28 cellular contexts compared by ENCODE assay signal in genomic region chr6:77181749-77182148, GRCh38.
"Had no signal": no experiment of that assay in that cellular context is flagged by ENCODE, and none has a peak within 500 bp of the region (broad histone marks: within the 10 kb centered on the region; RNA-seq: fewer than 3 reads in every experiment).

No MANE protein-coding gene starts in this region.

- H3K4me1 ChIP-seq: left lung, lower lobe of right lung, neural progenitor cell, right atrium auricular region, right lobe of liver, stomach, upper lobe of right lung had no signal

- H3K36me3 Mint-ChIP-seq: naive B cell; neural progenitor cell; stimulated activated naive B cell treated with anti-CD40 and anti-IgM and Interleukin-4, amounts not matched to agents 10 μg/mL and 1 μg/mL and 100 μg/mL, for 72 hours had no signal

- H3K36me3 ChIP-seq: left lung, lower lobe of right lung, neural progenitor cell, ovary, right atrium auricular region, right lobe of liver, stomach, thoracic aorta, tibial artery, upper lobe of right lung had no signal

- H3K27ac ChIP-seq: left lung, lower lobe of right lung, neural progenitor cell, ovary, right atrium auricular region, right lobe of liver, stomach, thoracic aorta, tibial artery, upper lobe of right lung had no signal

- H3K27me3 ChIP-seq: left lung, neural progenitor cell, ovary, right atrium auricular region, right lobe of liver, stomach, tibial artery, upper lobe of right lung had no signal

- ATAC-seq: left colon; left lung; lower lobe of right lung; natural killer cell; right lobe of liver; stimulated activated naive B cell treated with anti-CD40 and anti-IgM and Interleukin-4, amounts not matched to agents 10 μg/mL and 1 μg/mL and 100 μg/mL, for 72 hours; stimulated activated naive CD8-positive, alpha-beta T cell treated with anti-CD3 and anti-CD28 coated beads, Interleukin-15, Interleukin-2, amounts not matched to agents 100 U/mL and 50 U/mL, for 24 hours; upper lobe of right lung had no signal

- H3K4me3 ChIP-seq: left lung, lower lobe of right lung, neural progenitor cell, ovary, right atrium auricular region, right lobe of liver, smooth muscle cell, stomach, thoracic aorta, tibial artery, upper lobe of right lung had no signal

- H3K4me3 Mint-ChIP-seq: immature natural killer cell; naive B cell; natural killer cell; nephron progenitor cell; neural progenitor cell; stimulated activated naive B cell treated with anti-CD40 and anti-IgM and Interleukin-4, amounts not matched to agents 10 μg/mL and 1 μg/mL and 100 μg/mL, for 72 hours had no signal

- H3K9me3 ChIP-seq: lower lobe of right lung, ovary, right atrium auricular region, right lobe of liver, thoracic aorta, tibial artery, upper lobe of right lung had no signal

- H2AFZ ChIP-seq: neural progenitor cell had no signal

- H3K9ac ChIP-seq: neural progenitor cell had no signal

- H3K27ac Mint-ChIP-seq: immature natural killer cell; naive B cell; natural killer cell; nephron progenitor cell; neural progenitor cell; progenitor cell of endocrine pancreas; stimulated activated naive B cell treated with anti-CD40 and anti-IgM and Interleukin-4, amounts not matched to agents 10 μg/mL and 1 μg/mL and 100 μg/mL, for 72 hours had no signal

- H3K27me3 Mint-ChIP-seq: naive B cell; progenitor cell of endocrine pancreas; stimulated activated naive B cell treated with anti-CD40 and anti-IgM and Interleukin-4, amounts not matched to agents 10 μg/mL and 1 μg/mL and 100 μg/mL, for 72 hours had no signal

- H3K4me1 Mint-ChIP-seq: immature natural killer cell; naive B cell; natural killer cell; nephron progenitor cell; stimulated activated naive B cell treated with anti-CD40 and anti-IgM and Interleukin-4, amounts not matched to agents 10 μg/mL and 1 μg/mL and 100 μg/mL, for 72 hours had no signal

- DNase-seq: hypothalamus; immature natural killer cell; kidney; left colon; left lung; lower lobe of right lung; mammary epithelial cell; mesenchymal stem cell; naive B cell; natural killer cell; nephron progenitor cell; ovary; right lobe of liver; stimulated activated CD4-positive, alpha-beta T cell treated with anti-CD3 and anti-CD28 coated beads, Interleukin-1b, Interleukin-23, amount 100 ng/mL, for 48 hours; stimulated activated CD4-positive, alpha-beta T cell treated with anti-CD3 and anti-CD28 coated beads, Interleukin-2, amount 100 ng/mL, for 48 hours; stimulated activated CD4-positive, alpha-beta T cell treated with anti-CD3 and anti-CD28 coated beads, Interleukin-4, amount 100 ng/mL, for 4 hours; stimulated activated CD8-positive, alpha-beta memory T cell treated with anti-CD3 and anti-CD28 coated beads, Interleukin-4, amount 100 ng/mL, for 48 hours; stimulated activated naive B cell treated with anti-CD40 and anti-IgM and Interleukin-4, amounts not matched to agents 10 μg/mL and 1 μg/mL and 100 μg/mL, for 72 hours; stimulated activated naive CD8-positive, alpha-beta T cell treated with anti-CD3 and anti-CD28 coated beads, Interleukin-15, Interleukin-2, amounts not matched to agents 100 U/mL and 50 U/mL, for 24 hours; stomach; tibial artery; trophoblast cell; upper lobe of right lung had no signal

- H3K4me2 ChIP-seq: neural progenitor cell, smooth muscle cell had no signal

- H3K9me3 Mint-ChIP-seq: neural progenitor cell had no signal
